In genomic region chr3:188259191-188259590, GRCh38 we compare ENCODE assay signal across 22 cellular contexts.
A peak's percentile ranks its signal among the peaks of the same experiment; 100 is the strongest.
DNase-seq lines count a peak whose midpoint lies in the region; ATAC-seq and TF ChIP-seq lines count a peak whose summit lies in the region.
"Had no signal": no experiment of that assay in that cellular context is flagged by ENCODE, and none has a peak within 500 bp of the region (broad histone marks: within the 10 kb centered on the region; RNA-seq: fewer than 3 reads in every experiment).

No MANE protein-coding gene starts in this region.

- no peaks in the 10 kb centered on the region for H3K9me3 Mint-ChIP-seq in MCF 10A (ENCODE audit: unreplicated experiment)
- no peaks in the 10 kb centered on the region for H3K9me3 Mint-ChIP-seq in stimulated activated effector memory CD8-positive, alpha-beta T cell treated with anti-CD3 and anti-CD28 coated beads, Interleukin-12 subunit alpha, Interleukin-12 subunit beta, amount 100 ng/mL, for 72 hours
- H3K9me3 Mint-ChIP-seq: activated naive CD8-positive, alpha-beta T cell treated with anti-CD3 and anti-CD28 coated beads, Interleukin-2, amount 10 ng/mL, durations not matched to agents 7 days and 5 days; central memory CD8-positive, alpha-beta T cell; T-helper 1 cell treated with Interleukin-12 subunit alpha and Interleukin-12 subunit beta and Interleukin-4 antibody, amounts not matched to agents 30 μg/mL and 1 μg/mL, for 36 hours had no signal

- BruUV-seq in MCF 10A (replicated peaks; lab: Mats Ljungman, UMichigan) (no TSS peak), mammary epithelial cell (replicated peaks; lab: Mats Ljungman, UMichigan) (no TSS peak)

- no peak overlapping the region for H3K4me3 ChIP-seq in mammary epithelial cell (replicated peaks in 1 of 3; ENCODE audit: insufficient read depth in 1 of 3, low read depth in 2 of 3, low read length in 3 of 3)
- H3K4me3 ChIP-seq in ascending aorta = no peak overlapping the region
- no peak overlapping the region for H3K4me3 ChIP-seq in muscle layer of colon (ENCODE audit: low read depth in 1 of 2, low read length in 2 of 2)
- H3K4me3 ChIP-seq in stomach smooth muscle (ENCODE audit: low read length in 2 of 2) = no peak overlapping the region
- H3K4me3 ChIP-seq: vagina had no signal

- no peak for DNase-seq in MCF 10A (ENCODE audit: unreplicated experiment)
- DNase-seq in mammary epithelial cell = no peak
- no peak for DNase-seq in ascending aorta (ENCODE audit: low spot score in 2 of 2)
- no peak for DNase-seq in kidney tubule cell (ENCODE audit: low spot score)
- DNase-seq in cerebellar nuclear complex (lab: John Stamatoyannopoulos, UW) = no peak
- no peak for DNase-seq in stimulated activated effector memory CD8-positive, alpha-beta T cell treated with anti-CD3 and anti-CD28 coated beads, Interleukin-12 subunit alpha, Interleukin-12 subunit beta, amount 100 ng/mL, for 72 hours (ENCODE audit: low spot score in 2 of 2)
- DNase-seq: 8988T; activated effector memory CD4-positive, alpha-beta T cell treated with anti-CD3 and anti-CD28 coated beads, Interleukin-2, amount 50 U/mL, for 16 hours; activated naive CD8-positive, alpha-beta T cell treated with anti-CD3 and anti-CD28 coated beads, Interleukin-2, amount 10 ng/mL, durations not matched to agents 7 days and 5 days; glutamatergic neuron; Karpas-422; NCI-H1436 treated with DMSO at 0.1 percent for 48 hours; NCI-H446; nucleus accumbens; RPMI8226; stimulated activated CD4-positive, alpha-beta T cell treated with anti-CD3 and anti-CD28 coated beads, Interleukin-12 subunit alpha, Interleukin-12 subunit beta, amount 100 ng/mL, for 4 hours; stimulated activated CD4-positive, alpha-beta T cell treated with anti-CD3 and anti-CD28 coated beads, Interleukin-4, amount 100 ng/mL, for 1 hour had no signal

- H3K4me2 ChIP-seq in mammary epithelial cell (ENCODE audit: insufficient read depth, low read depth, low read length) = no peak overlapping the region

- CTCF ChIA-PET in MCF 10A (lab: Yijun Ruan, JAX) (no interaction called here), mammary epithelial cell (lab: Charles Lee; ENCODE audit: low non-redundant PET) (no interaction called here)

- ATAC-seq in stimulated activated effector memory CD8-positive, alpha-beta T cell treated with anti-CD3 and anti-CD28 coated beads, Interleukin-12 subunit alpha, Interleukin-12 subunit beta, amount 100 ng/mL, for 72 hours = no peak

- H3K9ac ChIP-seq in mammary epithelial cell (ENCODE audit: insufficient read depth, low read length) (no peak overlapping the region), muscle layer of colon (ENCODE audit: low read length) (no peak overlapping the region), stomach smooth muscle (ENCODE audit: low read length in 2 of 2) (no peak overlapping the region)

- no peaks in the 10 kb centered on the region for H4K20me1 ChIP-seq in mammary epithelial cell (ENCODE audit: insufficient read depth, low read length)

- H3K36me3 ChIP-seq in mammary epithelial cell (ENCODE audit: insufficient read depth, low read length) (no peaks in the 10 kb centered on the region), ascending aorta (peaks cover 4 to 12% of the 10 kb centered on the region in 2 donors), muscle layer of colon (ENCODE audit: insufficient read depth, low read length) (peaks cover 3% of the 10 kb centered on the region), stomach smooth muscle (ENCODE audit: control insufficient read depth in 2 of 2, insufficient read depth in 2 of 2, low read length in 2 of 2) (peaks cover 5 to 8% of the 10 kb centered on the region in 2 donors)
- H3K36me3 ChIP-seq: vagina had no signal

- H3K36me3 Mint-ChIP-seq in MCF 10A (ENCODE audit: insufficient read depth, unreplicated experiment) = no peaks in the 10 kb centered on the region
- no peaks in the 10 kb centered on the region for H3K36me3 Mint-ChIP-seq in stimulated activated effector memory CD8-positive, alpha-beta T cell treated with anti-CD3 and anti-CD28 coated beads, Interleukin-12 subunit alpha, Interleukin-12 subunit beta, amount 100 ng/mL, for 72 hours

- intact Hi-C loops in MCF 10A (cut with micrococcal nuclease) (no loop called here), mammary epithelial cell (cut with micrococcal nuclease) (no loop called here), ascending aorta (cut with DNase I) (no loop called here)

- H3K9me3 ChIP-seq in mammary epithelial cell (replicated peaks; ENCODE audit: insufficient read depth, low read length) (no peaks in the 10 kb centered on the region), ascending aorta (no peaks in the 10 kb centered on the region), muscle layer of colon (ENCODE audit: low read length) (no peaks in the 10 kb centered on the region), stomach smooth muscle (ENCODE audit: control insufficient read depth in 2 of 2, low read length in 2 of 2) (no peaks in the 10 kb centered on the region)
- H3K9me3 ChIP-seq: vagina had no signal

- H3K4me1 Mint-ChIP-seq in MCF 10A (ENCODE audit: insufficient read depth, unreplicated experiment) = peaks cover 8% of the 10 kb centered on the region
- H3K4me1 Mint-ChIP-seq in stimulated activated effector memory CD8-positive, alpha-beta T cell treated with anti-CD3 and anti-CD28 coated beads, Interleukin-12 subunit alpha, Interleukin-12 subunit beta, amount 100 ng/mL, for 72 hours = peaks cover 35% of the 10 kb centered on the region

- in situ Hi-C loops in mammary epithelial cell (cut with MboI; ENCODE audit: low sequenced_read_pairs in 2 of 2) = no loop called here

- no peak overlapping the region for H2AFZ ChIP-seq in mammary epithelial cell (ENCODE audit: low read depth, low read length)

- H3K4me1 ChIP-seq in mammary epithelial cell (ENCODE audit: insufficient read depth, low read length) = peaks cover 5% of the 10 kb centered on the region
- peaks cover 19 to 69% of the 10 kb centered on the region in 2 donors for H3K4me1 ChIP-seq in ascending aorta
- peaks cover 84% of the 10 kb centered on the region for H3K4me1 ChIP-seq in muscle layer of colon (ENCODE audit: insufficient read depth, low read length)
- H3K4me1 ChIP-seq in stomach smooth muscle (ENCODE audit: control insufficient read depth, insufficient read depth, low read length) = peaks cover 63% of the 10 kb centered on the region

- no peaks in the 10 kb centered on the region for H3K27me3 ChIP-seq in mammary epithelial cell (ENCODE audit: insufficient read depth, low read length)
- H3K27me3 ChIP-seq in ascending aorta = no peaks in the 10 kb centered on the region
- H3K27me3 ChIP-seq in muscle layer of colon (ENCODE audit: control insufficient read depth in 1 of 2, insufficient read depth in 2 of 2, low read length in 2 of 2) = no peaks in the 10 kb centered on the region
- no peaks in the 10 kb centered on the region for H3K27me3 ChIP-seq in stomach smooth muscle (ENCODE audit: control insufficient read depth in 1 of 2, insufficient read depth in 2 of 2, low read length in 2 of 2)
- H3K27me3 ChIP-seq: vagina had no signal

- H3K27ac Mint-ChIP-seq in MCF 10A (ENCODE audit: low read depth, unreplicated experiment) = peak overlapping the region; percentile 44
- H3K27ac Mint-ChIP-seq in stimulated activated effector memory CD8-positive, alpha-beta T cell treated with anti-CD3 and anti-CD28 coated beads, Interleukin-12 subunit alpha, Interleukin-12 subunit beta, amount 100 ng/mL, for 72 hours = no peak overlapping the region
- H3K27ac Mint-ChIP-seq: activated naive CD8-positive, alpha-beta T cell treated with anti-CD3 and anti-CD28 coated beads, Interleukin-2, amount 10 ng/mL, durations not matched to agents 7 days and 5 days; T-helper 1 cell treated with Interleukin-12 subunit alpha and Interleukin-12 subunit beta and Interleukin-4 antibody, amounts not matched to agents 30 μg/mL and 1 μg/mL, for 36 hours had no signal

- 41% methylated on average over 2 of the region's 2 CpGs for WGBS in mammary epithelial cell (ENCODE audit: low coverage, missing lambda C conversion rate)

- dilution Hi-C loops in mammary epithelial cell (cut with HindIII; ENCODE audit: low sequenced_read_pairs) = no loop called here

- TF ChIP-seq CTCF in MCF 10A (IDR thresholded peaks at IDR 0.05; ENCODE audit: unreplicated experiment) (no peak), mammary epithelial cell (conservative IDR thresholded peaks at IDR 0.05 in 1 of 2, IDR thresholded peaks at IDR 0.05 in 1 of 2; ENCODE audit: extremely low read depth in 1 of 2, insufficient read depth in 1 of 2, low read depth in 1 of 2, low read length in 2 of 2) (no peak), ascending aorta (IDR thresholded peaks at IDR 0.05) (no peak)

- peaks cover 24% of the 10 kb centered on the region for H3K79me2 ChIP-seq in mammary epithelial cell (ENCODE audit: insufficient read depth, low read length)

- no peak overlapping the region for H3K27ac ChIP-seq in mammary epithelial cell (ENCODE audit: insufficient read depth, low read depth, low read length)
- H3K27ac ChIP-seq in ascending aorta = peak overlapping the region; percentile 34 to 94
- peak overlapping the region; percentile 60 for H3K27ac ChIP-seq in muscle layer of colon (ENCODE audit: low read depth, low read length)
- H3K27ac ChIP-seq in stomach smooth muscle (ENCODE audit: low read length) = peak overlapping the region; percentile 78
- H3K27ac ChIP-seq: vagina had no signal

- POLR2A ChIA-PET in MCF 10A (lab: Yijun Ruan, JAX) = interaction anchor here (0.6 to 0.8 kb wide), 2 partner anchors 106 to 113 kb away, joined by 3 to 7 read pairs; no protein-coding TSS in a partner anchor

- no peaks in the 10 kb centered on the region for H3K27me3 Mint-ChIP-seq in MCF 10A (ENCODE audit: insufficient read depth, unreplicated experiment)
- H3K27me3 Mint-ChIP-seq: activated naive CD8-positive, alpha-beta T cell treated with anti-CD3 and anti-CD28 coated beads, Interleukin-2, amount 10 ng/mL, durations not matched to agents 7 days and 5 days; central memory CD8-positive, alpha-beta T cell had no signal

- H3K4me3 Mint-ChIP-seq in MCF 10A (ENCODE audit: unreplicated experiment) = no peak overlapping the region
- no peak overlapping the region for H3K4me3 Mint-ChIP-seq in stimulated activated effector memory CD8-positive, alpha-beta T cell treated with anti-CD3 and anti-CD28 coated beads, Interleukin-12 subunit alpha, Interleukin-12 subunit beta, amount 100 ng/mL, for 72 hours
- H3K4me3 Mint-ChIP-seq: activated naive CD8-positive, alpha-beta T cell treated with anti-CD3 and anti-CD28 coated beads, Interleukin-2, amount 10 ng/mL, durations not matched to agents 7 days and 5 days; central memory CD8-positive, alpha-beta T cell; T-helper 1 cell treated with Interleukin-12 subunit alpha and Interleukin-12 subunit beta and Interleukin-4 antibody, amounts not matched to agents 30 μg/mL and 1 μg/mL, for 36 hours had no signal
